Comparison of ENCODE assay signal across 9 cellular contexts in the genomic region with DNA sequence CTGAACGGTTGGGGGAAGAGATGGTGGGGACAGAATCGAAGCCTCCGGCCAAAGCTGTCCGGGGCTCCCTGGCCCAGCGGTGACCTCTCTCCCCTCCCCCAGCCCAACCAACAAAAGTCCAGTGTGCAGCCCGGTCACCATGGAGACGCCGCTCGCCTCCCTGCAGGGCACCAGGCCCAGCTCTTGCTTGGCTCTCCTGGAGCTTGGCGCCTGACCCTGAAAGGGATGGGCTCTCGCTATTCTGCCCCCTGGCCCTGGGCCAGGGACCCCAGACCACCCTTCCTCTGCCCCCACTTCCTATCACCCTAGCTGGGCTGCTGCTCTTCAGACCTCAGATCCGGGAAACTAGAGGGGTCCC. TPM values are rescaled to one million over a fixed set of nuclear protein-coding genes. Genes with fewer than 3 reads are reported as not detected.
DNase-seq lines count a peak whose midpoint lies in the region; ATAC-seq and TF ChIP-seq lines count a peak whose summit lies in the region.
"Had no signal": no experiment of that assay in that cellular context is flagged by ENCODE, and none has a peak within 500 bp of the region (broad histone marks: within the 10 kb centered on the region; RNA-seq: fewer than 3 reads in every experiment).

No MANE protein-coding gene starts in this region.

- 18% methylated on average over 12 of the region's 12 CpGs for WGBS in liver
- 19 to 40% methylated on average over 8 to 12 of the region's 12 CpGs for WGBS in upper lobe of left lung, 2 donors

- TF ChIP-seq CTCF in right atrium auricular region (IDR thresholded peaks at IDR 0.05) (no peak), ascending aorta (IDR thresholded peaks at IDR 0.05) (no peak), liver (IDR thresholded peaks at IDR 0.05; ENCODE audit: low read depth, low read length, missing input control) (no peak), upper lobe of left lung (IDR thresholded peaks at IDR 0.05) (no peak)

- no peak for TF ChIP-seq RAD21 in liver (IDR thresholded peaks at IDR 0.05)

- H3K9me3 ChIP-seq in right atrium auricular region (no peaks in the 10 kb centered on the region), ascending aorta (no peaks in the 10 kb centered on the region), liver (ENCODE audit: control insufficient read depth in 4 of 4, low read length in 3 of 4) (no peaks in the 10 kb centered on the region), upper lobe of left lung (no peaks in the 10 kb centered on the region)

- no peak for TF ChIP-seq EP300 in upper lobe of left lung (IDR thresholded peaks at IDR 0.05)

- H3K27ac ChIP-seq in right atrium auricular region (no peak overlapping the region), ascending aorta (no peak overlapping the region), liver (ENCODE audit: low read depth in 1 of 2, low read length in 2 of 2) (no peak overlapping the region), upper lobe of left lung (no peak overlapping the region)
- H3K27ac ChIP-seq: epithelial cell of prostate had no signal

- no peak overlapping the region for H3K9ac ChIP-seq in liver (ENCODE audit: low read depth in 1 of 2, low read length in 2 of 2)

- no peak for DNase-seq in right atrium auricular region (ENCODE audit: low spot score)
- DNase-seq in left ventricle myocardium superior, result no peak
- no peak for DNase-seq in ascending aorta (ENCODE audit: low spot score in 2 of 2)
- DNase-seq in upper lobe of left lung, result peak in 1 of 2 donors; percentile 68
- no peak for DNase-seq in left colon
- DNase-seq in CD1c-positive myeloid dendritic cell (ENCODE audit: extremely low spot score), result no peak

- ATAC-seq in left ventricle myocardium superior (no peak), upper lobe of left lung (ENCODE audit: low FRiP score in 2 of 2) (no peak), left colon (no peak), GM21619 (IDR thresholded peaks at IDR 0.05; ENCODE audit: unreplicated experiment) (no peak)

- H3K4me3 ChIP-seq in right atrium auricular region (peak overlapping the region; percentile 73 to 81), ascending aorta (peak overlapping the region; percentile 76 to 93), liver (ENCODE audit: low read depth in 1 of 3, low read length in 3 of 3) (peak overlapping the region in 1 of 3 donors; percentile 74), upper lobe of left lung (peak overlapping the region in 3 of 4 donors; percentile 82 to 93 (median 86))

- peaks cover 0 to 2% of the 10 kb centered on the region in 2 donors for H3K27me3 ChIP-seq in right atrium auricular region
- H3K27me3 ChIP-seq in ascending aorta, result no peaks in the 10 kb centered on the region
- no peaks in the 10 kb centered on the region for H3K27me3 ChIP-seq in liver (ENCODE audit: control insufficient read depth in 4 of 4, insufficient read depth in 4 of 4, low read length in 3 of 4)
- peaks cover 0 to 11% (median 2%) of the 10 kb centered on the region in 4 donors for H3K27me3 ChIP-seq in upper lobe of left lung

- no peaks in the 10 kb centered on the region for H3K36me3 ChIP-seq in right atrium auricular region
- no peaks in the 10 kb centered on the region for H3K36me3 ChIP-seq in ascending aorta
- peaks cover 0 to 2% (median 0%) of the 10 kb centered on the region in 4 donors for H3K36me3 ChIP-seq in liver (ENCODE audit: control insufficient read depth in 4 of 4, insufficient read depth in 3 of 4, low read depth in 1 of 4, low read length in 3 of 4)
- no peaks in the 10 kb centered on the region for H3K36me3 ChIP-seq in upper lobe of left lung

- intact Hi-C loops in left ventricle myocardium superior (cut with micrococcal nuclease), result no loop called here
- intact Hi-C loops in ascending aorta (cut with DNase I), result loop anchor here (10.0 kb wide), 1 partner anchor 379 kb away; the partner anchor contains the start of gene C1QTNF8
- intact Hi-C loops in left colon (cut with DNase I, micrococcal nuclease), result no loop called here

- H3K4me1 ChIP-seq in right atrium auricular region, result peaks cover 0 to 54% of the 10 kb centered on the region in 2 donors
- peaks cover 17 to 19% of the 10 kb centered on the region in 2 donors for H3K4me1 ChIP-seq in ascending aorta
- peaks cover 22 to 39% (median 30%) of the 10 kb centered on the region in 4 donors for H3K4me1 ChIP-seq in liver (ENCODE audit: control insufficient read depth in 4 of 4, insufficient read depth in 4 of 4, low read length in 3 of 4)
- peaks cover 31 to 48% (median 40%) of the 10 kb centered on the region in 4 donors for H3K4me1 ChIP-seq in upper lobe of left lung

- TF ChIP-seq POLR2A in upper lobe of left lung (IDR thresholded peaks at IDR 0.05), result no peak

TF ChIP-seq in liver, 16 proteins besides CTCF, POLR2A, EP300 and RAD21:
- TF ChIP-seq SP1 (IDR thresholded peaks at IDR 0.05), result peak; percentile 53
- TF ChIP-seq HNF4A (conservative IDR thresholded peaks at IDR 0.05), result peak; percentile 35 to 38
- no peak for TF ChIP-seq MAX (IDR thresholded peaks at IDR 0.05)
- TF ChIP-seq RXRA (IDR thresholded peaks at IDR 0.05), result peak; percentile 65 to 77
- peak in 1 of 2 donors; percentile 26 for TF ChIP-seq GABPA (IDR thresholded peaks at IDR 0.05 in 1 of 2, conservative IDR thresholded peaks at IDR 0.05 in 1 of 2)

RNA-seq across cellular contexts. Expression of gene METRN, which starts 1.3 kb away (rescaled TPM):
- 10 to 100 TPM; 58.9 to 61.3 TPM for total RNA-seq in right atrium auricular region
- 57.9 TPM for total RNA-seq in left ventricle myocardium superior
- total RNA-seq in ascending aorta, result 118 TPM
- 1 to 10 TPM; 5.9 to 8.3 TPM for total RNA-seq in liver
- polyA plus RNA-seq in liver, result 10 to 100 TPM in 1 of 2 donors, 1 to 10 TPM in 1; 4.6 to 22.9 TPM
- total RNA-seq in upper lobe of left lung, result 10 to 100 TPM; 22.0 to 56.0 (median 40.8) TPM
- total RNA-seq in left colon, result 10 to 100 TPM; 21.7 to 37.8 TPM

RNA-seq across cellular contexts. Expression of gene ANTKMT, which starts 4.7 kb away (rescaled TPM):
- total RNA-seq in right atrium auricular region, result 10 to 100 TPM; 36.5 to 37.5 TPM
- 31.2 TPM for total RNA-seq in left ventricle myocardium superior
- 105 TPM for total RNA-seq in ascending aorta
- 10 to 100 TPM; 14.0 to 17.6 TPM for total RNA-seq in liver
- 10 to 100 TPM; 21.8 to 29.7 TPM for polyA plus RNA-seq in liver
- total RNA-seq in upper lobe of left lung, result 10 to 100 TPM; 38.7 to 69.7 (median 55.7) TPM
- total RNA-seq in left colon, result 10 to 100 TPM; 47.2 to 48.6 TPM

RNA-seq across cellular contexts. Expression of gene CCDC78, which starts 10.0 kb away (rescaled TPM):
- under 1 TPM; 0.43 to 0.56 TPM for total RNA-seq in right atrium auricular region
- total RNA-seq in left ventricle myocardium superior, result 0.50 TPM
- total RNA-seq in ascending aorta, result 8.2 TPM
- total RNA-seq in liver, result under 1 TPM; 0.08 to 0.28 TPM
- polyA plus RNA-seq in liver, result under 1 TPM in 1 of 2 donors, not detected in 1; 0.05 TPM
- 10 to 100 TPM in 5 of 6 donors, 1 to 10 TPM in 1; 3.5 to 69.1 (median 23.3) TPM for total RNA-seq in upper lobe of left lung
- total RNA-seq in left colon, result under 1 TPM; 0.75 to 0.95 TPM

RNA-seq across cellular contexts. Expression of gene FBXL16, which starts 10.6 kb away (rescaled TPM):
- 1 to 10 TPM; 1.3 to 1.7 TPM for total RNA-seq in right atrium auricular region
- total RNA-seq in left ventricle myocardium superior, result 0.99 TPM
- not detected for total RNA-seq in ascending aorta
- under 1 TPM in 1 of 2 donors, not detected in 1; under 0.01 TPM for total RNA-seq in liver
- polyA plus RNA-seq in liver, result under 1 TPM in 1 of 2 donors, not detected in 1; 0.14 TPM
- 1 to 10 TPM; 1.0 to 8.1 (median 4.1) TPM for total RNA-seq in upper lobe of left lung
- total RNA-seq in left colon, result 1 to 10 TPM; 1.2 to 3.1 TPM

RNA-seq across cellular contexts. Expression of gene HAGHL, which starts 10.7 kb away (rescaled TPM):
- total RNA-seq in right atrium auricular region (1 to 10 TPM; 9.6 to 9.7 TPM), left ventricle myocardium superior (13.6 TPM), ascending aorta (9.7 TPM), liver (1 to 10 TPM in 1 of 2 donors, under 1 TPM in 1; 0.67 to 1.1 TPM), upper lobe of left lung (10 to 100 TPM in 5 of 6 donors, 1 to 10 TPM in 1; 4.0 to 43.0 (median 13.5) TPM), left colon (1 to 10 TPM; 2.0 to 3.3 TPM)
- polyA plus RNA-seq in liver, result under 1 TPM; 0.25 to 0.32 TPM
